10 cellular contexts compared by ENCODE assay signal in genomic region chr22:23119492-23120414, GRCh38. TPM values are rescaled to one million over a fixed set of nuclear protein-coding genes. Genes with fewer than 3 reads are reported as not detected.
DNase-seq lines count a peak whose midpoint lies in the region; ATAC-seq and TF ChIP-seq lines count a peak whose summit lies in the region.
"Had no signal": no experiment of that assay in that cellular context is flagged by ENCODE, and none has a peak within 500 bp of the region (broad histone marks: within the 10 kb centered on the region; RNA-seq: fewer than 3 reads in every experiment).

No MANE protein-coding gene starts in this region.

- peaks cover 3% of the 10 kb centered on the region for H3K36me3 Mint-ChIP-seq in activated naive CD4-positive, alpha-beta T cell treated with anti-CD3 and anti-CD28 coated beads for 36 hours (ENCODE audit: low read depth)

- H3K4me3 ChIP-seq in BLaER1 treated with 17β-estradiol and CSF1 and Interleukin-3, amounts not matched to agents 10 nM and 100 nM: no peak overlapping the region
- H3K4me3 ChIP-seq in neuronal stem cell (ENCODE audit: low read length in 2 of 2) (no peak overlapping the region), testis (no peak overlapping the region)

- peak overlapping the region; percentile 71 for H3K4me3 Mint-ChIP-seq in activated naive CD4-positive, alpha-beta T cell treated with anti-CD3 and anti-CD28 coated beads for 36 hours

- H3K9me3 ChIP-seq in BLaER1 treated with 17β-estradiol and CSF1 and Interleukin-3, amounts not matched to agents 10 nM and 100 nM (replicated peaks in 1 of 11): no peaks in the 10 kb centered on the region
- no peaks in the 10 kb centered on the region for H3K9me3 ChIP-seq in neuronal stem cell (replicated peaks in 1 of 2; ENCODE audit: control insufficient read depth in 2 of 2, insufficient read depth in 1 of 2, low read depth in 1 of 2, low read length in 2 of 2)
- no peaks in the 10 kb centered on the region for H3K9me3 ChIP-seq in testis
- H3K9me3 ChIP-seq: neutrophil had no signal

- H3K27ac Mint-ChIP-seq in activated naive CD4-positive, alpha-beta T cell treated with anti-CD3 and anti-CD28 coated beads for 36 hours: peak overlapping the region; percentile 86

- CTCF ChIA-PET in activated naive CD4-positive, alpha-beta T cell treated with anti-CD3 and anti-CD28 coated beads for 36 hours (lab: Charles Lee): interaction anchor here (0.5 to 3.2 kb wide), 8 partner anchors 9 to 160 kb away, joined by 3 to 25 read pairs (median 4); no protein-coding TSS in a partner anchor

- H2AFZ ChIP-seq in neuronal stem cell (ENCODE audit: low read length): no peak overlapping the region

- H3K79me1 ChIP-seq in neuronal stem cell (ENCODE audit: low read depth, low read length): peaks cover 10% of the 10 kb centered on the region

- peak overlapping the region in 8 of 11 experiments; percentile 47 to 98 (median 86); a peak in 17 of 22 replicates for H3K4me2 ChIP-seq in BLaER1 treated with 17β-estradiol and CSF1 and Interleukin-3, amounts not matched to agents 10 nM and 100 nM
- H3K4me2 ChIP-seq in neuronal stem cell (ENCODE audit: insufficient read depth, low read length, poor library complexity, severe bottlenecking): no peak overlapping the region

- H2BK5ac ChIP-seq in neuronal stem cell (ENCODE audit: low read length): peak overlapping the region; percentile 44

- no peaks in the 10 kb centered on the region for H3K27me3 ChIP-seq in BLaER1 treated with 17β-estradiol and CSF1 and Interleukin-3, amounts not matched to agents 10 nM and 100 nM
- H3K27me3 ChIP-seq in neuronal stem cell (ENCODE audit: control insufficient read depth in 3 of 3, insufficient read depth in 3 of 3, low read depth in 1 of 3, low read length in 3 of 3) (no peaks in the 10 kb centered on the region), testis (no peaks in the 10 kb centered on the region)
- H3K27me3 ChIP-seq: neutrophil had no signal

- TF ChIP-seq CTCF in testis (IDR thresholded peaks at IDR 0.05): no peak

- H4K20me1 ChIP-seq in BLaER1 treated with 17β-estradiol and CSF1 and Interleukin-3, amounts not matched to agents 10 nM and 100 nM: no peaks in the 10 kb centered on the region

- no peak overlapping the region for H2BK120ac ChIP-seq in neuronal stem cell (ENCODE audit: low read depth, low read length)

- WGBS in neuronal stem cell (ENCODE audit: extremely low coverage in 2 of 2, insufficient read length in 2 of 2, insufficient replicate concordance in 1 of 2), 2 donors: no CpG with 5 or more reads among the region's 15 CpGs
- WGBS in testis, 2 donors: 74 to 80% methylated on average over 9 to 15 of the region's 15 CpGs

- H3K23ac ChIP-seq in neuronal stem cell (ENCODE audit: low read depth, low read length, poor library complexity): peak overlapping the region; percentile 92

- peak overlapping the region in 2 of 11 experiments; percentile 0 to 4; a peak in 1 of 22 replicates for H3K9ac ChIP-seq in BLaER1 treated with 17β-estradiol and CSF1 and Interleukin-3, amounts not matched to agents 10 nM and 100 nM
- peak overlapping the region; percentile 56 for H3K9ac ChIP-seq in neuronal stem cell (ENCODE audit: low read depth, low read length, poor library complexity)

- H3K4me1 Mint-ChIP-seq in activated naive CD4-positive, alpha-beta T cell treated with anti-CD3 and anti-CD28 coated beads for 36 hours (ENCODE audit: low read depth): peaks cover 14% of the 10 kb centered on the region

- intact Hi-C loops in activated naive CD4-positive, alpha-beta T cell treated with anti-CD3 and anti-CD28 coated beads for 36 hours (cut with micrococcal nuclease): loop anchor here (2.0 kb wide), 1 partner anchor 23 kb away; no protein-coding TSS in a partner anchor
- intact Hi-C loops in testis (cut with DNase I; ENCODE audit: low total_unique reads): loop anchor here (5.0 kb wide), 1 partner anchor 162 kb away; no protein-coding TSS in a partner anchor

- no peaks in the 10 kb centered on the region for H3K9me3 Mint-ChIP-seq in activated naive CD4-positive, alpha-beta T cell treated with anti-CD3 and anti-CD28 coated beads for 36 hours

- no peak for TF ChIP-seq POLR2A in testis (IDR thresholded peaks at IDR 0.05)

- ATAC-seq in HG02571 (IDR thresholded peaks at IDR 0.05; ENCODE audit: unreplicated experiment): no peak

- peaks cover 11 to 81% (median 77%) of the 10 kb centered on the region in 10 experiments; a peak in 18 of 20 replicates for H3K4me1 ChIP-seq in BLaER1 treated with 17β-estradiol and CSF1 and Interleukin-3, amounts not matched to agents 10 nM and 100 nM
- peaks cover 0 to 4% of the 10 kb centered on the region in 2 donors for H3K4me1 ChIP-seq in neuronal stem cell (ENCODE audit: control insufficient read depth in 2 of 2, insufficient read depth in 1 of 2, low read depth in 1 of 2, low read length in 2 of 2)
- no peaks in the 10 kb centered on the region for H3K4me1 ChIP-seq in testis

- peak overlapping the region in 6 of 11 experiments; percentile 0 to 50 (median 31); a peak in 8 of 22 replicates for H3K27ac ChIP-seq in BLaER1 treated with 17β-estradiol and CSF1 and Interleukin-3, amounts not matched to agents 10 nM and 100 nM
- H3K27ac ChIP-seq in neuronal stem cell (replicated peaks; ENCODE audit: low read length) (no peak overlapping the region), testis (no peak overlapping the region)
- H3K27ac ChIP-seq: neutrophil had no signal

- no peak overlapping the region for H2BK15ac ChIP-seq in neuronal stem cell (ENCODE audit: low read length)

- H3K27me3 Mint-ChIP-seq in activated naive CD4-positive, alpha-beta T cell treated with anti-CD3 and anti-CD28 coated beads for 36 hours (ENCODE audit: low read depth): no peaks in the 10 kb centered on the region

- no peak overlapping the region for H3K4ac ChIP-seq in neuronal stem cell (ENCODE audit: low read length)

- H2AK5ac ChIP-seq in neuronal stem cell (ENCODE audit: low read depth, low read length): no peak overlapping the region

- peaks cover 0 to 12% (median 0%) of the 10 kb centered on the region in 11 experiments; a peak in 5 of 22 replicates for H3K36me3 ChIP-seq in BLaER1 treated with 17β-estradiol and CSF1 and Interleukin-3, amounts not matched to agents 10 nM and 100 nM
- H3K36me3 ChIP-seq in neuronal stem cell (replicated peaks in 1 of 2; ENCODE audit: control insufficient read depth in 2 of 2, insufficient read depth in 2 of 2, low read length in 2 of 2): peaks cover 4 to 14% of the 10 kb centered on the region in 2 donors
- no peaks in the 10 kb centered on the region for H3K36me3 ChIP-seq in testis (ENCODE audit: low read depth, missing control alignments)
- H3K36me3 ChIP-seq: neutrophil had no signal

- H4K8ac ChIP-seq in neuronal stem cell (ENCODE audit: low read depth, low read length): no peak overlapping the region

- H4K91ac ChIP-seq in neuronal stem cell (ENCODE audit: low read depth, low read length, poor library complexity): no peak overlapping the region

- peak; percentile 40 for DNase-seq in T-helper 9 cell
- peak; percentile 84 for DNase-seq in activated naive CD4-positive, alpha-beta T cell treated with anti-CD3 and anti-CD28 coated beads for 36 hours
- no peak for DNase-seq in neuronal stem cell (ENCODE audit: low spot score)
- DNase-seq in SW480 (ENCODE audit: low spot score): no peak
- DNase-seq in Ammon's horn (ENCODE audit: low spot score): no peak
- DNase-seq in testis: no peak
- DNase-seq: NCI-H446 treated with DMSO at 0.1 percent for 48 hours had no signal

- H3K18ac ChIP-seq in neuronal stem cell (ENCODE audit: low read length): no peak overlapping the region

- H2BK12ac ChIP-seq in neuronal stem cell (ENCODE audit: low read length): no peak overlapping the region

- no peak overlapping the region for H3K14ac ChIP-seq in neuronal stem cell (ENCODE audit: low read length)

RNA-seq across cellular contexts. Expression of gene RSPH14, which starts 22.0 kb away (rescaled TPM):
- under 1 TPM; 0.33 to 0.35 TPM for total RNA-seq in activated naive CD4-positive, alpha-beta T cell treated with anti-CD3 and anti-CD28 coated beads for 36 hours
- 2.0 TPM for polyA plus RNA-seq in neuronal stem cell (2013, experiment 1 of 2)
- 2.2 TPM for polyA plus RNA-seq in neuronal stem cell (2013, experiment 2 of 2)
- total RNA-seq in testis: 10 to 100 TPM; 12.1 to 22.8 TPM
- polyA plus RNA-seq in testis (ENCODE audit: insufficient read depth, low read depth, low replicate concordance): 45.4 TPM

RNA-seq across cellular contexts. Expression of gene RAB36, which starts 25.5 kb away (rescaled TPM):
- not detected for total RNA-seq in activated naive CD4-positive, alpha-beta T cell treated with anti-CD3 and anti-CD28 coated beads for 36 hours
- 4.5 TPM for polyA plus RNA-seq in neuronal stem cell (2013, experiment 1 of 2)
- 4.5 TPM for polyA plus RNA-seq in neuronal stem cell (2013, experiment 2 of 2)
- 1 to 10 TPM; 7.4 to 7.5 TPM for total RNA-seq in testis
- polyA plus RNA-seq in testis (ENCODE audit: insufficient read depth, low read depth, low replicate concordance): 11.1 TPM

RNA-seq across cellular contexts. Expression of gene GNAZ, which starts 49.4 kb away (rescaled TPM):
- total RNA-seq in activated naive CD4-positive, alpha-beta T cell treated with anti-CD3 and anti-CD28 coated beads for 36 hours: 1 to 10 TPM; 1.1 to 1.8 TPM
- polyA plus RNA-seq in neuronal stem cell (2013, experiment 1 of 2): 36.9 TPM
- 37.0 TPM for polyA plus RNA-seq in neuronal stem cell (2013, experiment 2 of 2)
- total RNA-seq in testis: 10 to 100 TPM; 15.1 to 20.2 TPM
- 13.7 TPM for polyA plus RNA-seq in testis (ENCODE audit: insufficient read depth, low read depth, low replicate concordance)

Comparison
In these comparisons a context has a peak if more than half of its experiments do, and no peak if none do; other contexts are left out.
1. H3K27ac ChIP-seq: peak in BLaER1 treated with 17β-estradiol and CSF1 and Interleukin-3, amounts not matched to agents 10 nM and 100 nM (6 of 11); none in neuronal stem cell (single experiment) and testis (0 of 2).
2. DNase-seq: peak in T-helper 9 cell (single experiment) and activated naive CD4-positive, alpha-beta T cell treated with anti-CD3 and anti-CD28 coated beads for 36 hours (single experiment); none in neuronal stem cell (single experiment), SW480 (single experiment), Ammon's horn (single experiment) and testis (single experiment).
3. RNA of gene RSPH14, which starts 22.0 kb away (total RNA-seq): 12.1 to 22.8 TPM in testis; 0.33 to 0.35 TPM in activated naive CD4-positive, alpha-beta T cell treated with anti-CD3 and anti-CD28 coated beads for 36 hours; every median in the first group is over 4 times any median in the second.
4. RNA of gene RAB36, which starts 25.5 kb away (total RNA-seq): 7.4 to 7.5 TPM in testis; not detected in activated naive CD4-positive, alpha-beta T cell treated with anti-CD3 and anti-CD28 coated beads for 36 hours; every median in the first group is over 4 times any median in the second.
5. RNA of gene GNAZ, which starts 49.4 kb away (total RNA-seq): 15.1 to 20.2 TPM in testis; 1.1 to 1.8 TPM in activated naive CD4-positive, alpha-beta T cell treated with anti-CD3 and anti-CD28 coated beads for 36 hours; every median in the first group is over 4 times any median in the second.